1 cellular context compared by ENCODE assay signal in the genomic region with DNA sequence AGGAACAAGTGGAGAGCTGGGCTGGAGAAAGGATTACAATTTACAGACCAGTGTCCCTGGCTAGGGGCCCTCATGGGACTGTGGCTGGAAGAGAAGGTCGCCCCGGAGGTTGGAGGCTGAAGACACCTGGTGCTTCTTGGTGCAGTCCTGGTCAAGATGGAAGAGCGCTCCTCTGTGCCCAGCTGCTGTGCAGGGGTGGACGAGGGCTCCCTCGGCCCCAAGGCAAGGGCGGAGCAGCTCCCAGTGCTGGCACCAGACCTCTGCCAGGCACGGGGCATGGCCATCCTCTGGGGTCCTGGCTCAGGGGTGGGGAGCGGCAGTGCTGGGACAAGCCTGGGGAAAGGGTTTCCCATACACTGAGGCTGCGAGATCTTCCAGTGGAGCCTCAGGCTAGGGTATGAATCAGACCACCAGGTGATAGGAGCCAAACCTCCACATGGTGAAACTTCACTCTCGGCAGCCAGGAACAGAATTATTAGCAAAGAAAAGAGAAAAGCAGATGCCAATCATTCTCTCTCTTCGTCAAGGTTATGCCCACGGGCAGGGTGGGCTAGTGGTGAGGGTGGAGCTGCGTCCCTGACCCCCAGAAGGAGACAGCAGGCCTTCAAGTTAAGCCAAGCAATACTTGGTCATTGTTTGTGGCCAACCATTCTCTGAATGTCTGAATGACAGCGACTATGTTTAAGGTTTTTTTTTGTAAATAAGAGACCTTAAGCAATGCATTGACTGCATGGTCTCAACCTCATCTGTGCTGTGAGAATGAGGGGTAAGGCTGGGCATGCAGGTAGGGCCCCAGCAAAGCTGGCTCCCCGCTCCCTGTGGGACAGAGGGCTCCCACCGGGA.
TF ChIP-seq lines count a peak whose summit lies in the region.

No MANE protein-coding gene starts in this region.

TF ChIP-seq in K562, 482 proteins besides CTCF, POLR2A, EP300 and RAD21 (continues in another document):
- TF ChIP-seq YY1 (IDR thresholded peaks at IDR 0.05; ENCODE audit: borderline replicate concordance in 1 of 3, control insufficient read depth in 1 of 3, extremely low read depth in 1 of 3, insufficient read depth in 3 of 3, insufficient read length in 1 of 3, insufficient replicate concordance in 2 of 3, low read depth in 1 of 3, low read length in 2 of 3) = no peak
- TF ChIP-seq, protein P1, sequence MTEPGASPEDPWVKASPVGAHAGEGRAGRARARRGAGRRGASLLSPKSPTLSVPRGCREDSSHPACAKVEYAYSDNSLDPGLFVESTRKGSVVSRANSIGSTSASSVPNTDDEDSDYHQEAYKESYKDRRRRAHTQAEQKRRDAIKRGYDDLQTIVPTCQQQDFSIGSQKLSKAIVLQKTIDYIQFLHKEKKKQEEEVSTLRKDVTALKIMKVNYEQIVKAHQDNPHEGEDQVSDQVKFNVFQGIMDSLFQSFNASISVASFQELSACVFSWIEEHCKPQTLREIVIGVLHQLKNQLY (CRISPR knock-in tag; conservative IDR thresholded peaks at IDR 0.05) = no peak
- TF ChIP-seq, protein P2, sequence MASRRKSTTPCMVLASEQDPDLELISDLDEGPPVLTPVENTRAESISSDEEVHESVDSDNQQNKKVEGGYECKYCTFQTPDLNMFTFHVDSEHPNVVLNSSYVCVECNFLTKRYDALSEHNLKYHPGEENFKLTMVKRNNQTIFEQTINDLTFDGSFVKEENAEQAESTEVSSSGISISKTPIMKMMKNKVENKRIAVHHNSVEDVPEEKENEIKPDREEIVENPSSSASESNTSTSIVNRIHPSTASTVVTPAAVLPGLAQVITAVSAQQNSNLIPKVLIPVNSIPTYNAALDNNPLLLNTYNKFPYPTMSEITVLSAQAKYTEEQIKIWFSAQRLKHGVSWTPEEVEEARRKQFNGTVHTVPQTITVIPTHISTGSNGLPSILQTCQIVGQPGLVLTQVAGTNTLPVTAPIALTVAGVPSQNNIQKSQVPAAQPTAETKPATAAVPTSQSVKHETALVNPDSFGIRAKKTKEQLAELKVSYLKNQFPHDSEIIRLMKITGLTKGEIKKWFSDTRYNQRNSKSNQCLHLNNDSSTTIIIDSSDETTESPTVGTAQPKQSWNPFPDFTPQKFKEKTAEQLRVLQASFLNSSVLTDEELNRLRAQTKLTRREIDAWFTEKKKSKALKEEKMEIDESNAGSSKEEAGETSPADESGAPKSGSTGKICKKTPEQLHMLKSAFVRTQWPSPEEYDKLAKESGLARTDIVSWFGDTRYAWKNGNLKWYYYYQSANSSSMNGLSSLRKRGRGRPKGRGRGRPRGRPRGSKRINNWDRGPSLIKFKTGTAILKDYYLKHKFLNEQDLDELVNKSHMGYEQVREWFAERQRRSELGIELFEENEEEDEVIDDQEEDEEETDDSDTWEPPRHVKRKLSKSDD (conservative IDR thresholded peaks at IDR 0.05; ENCODE audit: low read length) = no peak
- TF ChIP-seq ZC3H8 (IDR thresholded peaks at IDR 0.05) = no peak
- no peak for TF ChIP-seq PTRF (tag; IDR thresholded peaks at IDR 0.05)
- TF ChIP-seq SRSF9 (IDR thresholded peaks at IDR 0.05; ENCODE audit: borderline replicate concordance, low read depth, low read length) = no peak
- no peak for TF ChIP-seq NUFIP1 (IDR thresholded peaks at IDR 0.05; ENCODE audit: partially characterized antibody)
- TF ChIP-seq GTF2E2 (tag; IDR thresholded peaks at IDR 0.05) = no peak
- no peak for TF ChIP-seq TOE1 (IDR thresholded peaks at IDR 0.05; ENCODE audit: borderline replicate concordance)
- no peak for TF ChIP-seq TOE1 (CRISPR knock-in tag; IDR thresholded peaks at IDR 0.05; ENCODE audit: borderline replicate concordance, low read depth)
- TF ChIP-seq ZNF561 (CRISPR knock-in tag; conservative IDR thresholded peaks at IDR 0.05) = no peak
- TF ChIP-seq NR2F6 (CRISPR knock-in tag; IDR thresholded peaks at IDR 0.05) = no peak
- TF ChIP-seq MYNN (IDR thresholded peaks at IDR 0.05) = no peak
- no peak for TF ChIP-seq MYNN (CRISPR knock-in tag; IDR thresholded peaks at IDR 0.05)
- TF ChIP-seq, protein P3, sequence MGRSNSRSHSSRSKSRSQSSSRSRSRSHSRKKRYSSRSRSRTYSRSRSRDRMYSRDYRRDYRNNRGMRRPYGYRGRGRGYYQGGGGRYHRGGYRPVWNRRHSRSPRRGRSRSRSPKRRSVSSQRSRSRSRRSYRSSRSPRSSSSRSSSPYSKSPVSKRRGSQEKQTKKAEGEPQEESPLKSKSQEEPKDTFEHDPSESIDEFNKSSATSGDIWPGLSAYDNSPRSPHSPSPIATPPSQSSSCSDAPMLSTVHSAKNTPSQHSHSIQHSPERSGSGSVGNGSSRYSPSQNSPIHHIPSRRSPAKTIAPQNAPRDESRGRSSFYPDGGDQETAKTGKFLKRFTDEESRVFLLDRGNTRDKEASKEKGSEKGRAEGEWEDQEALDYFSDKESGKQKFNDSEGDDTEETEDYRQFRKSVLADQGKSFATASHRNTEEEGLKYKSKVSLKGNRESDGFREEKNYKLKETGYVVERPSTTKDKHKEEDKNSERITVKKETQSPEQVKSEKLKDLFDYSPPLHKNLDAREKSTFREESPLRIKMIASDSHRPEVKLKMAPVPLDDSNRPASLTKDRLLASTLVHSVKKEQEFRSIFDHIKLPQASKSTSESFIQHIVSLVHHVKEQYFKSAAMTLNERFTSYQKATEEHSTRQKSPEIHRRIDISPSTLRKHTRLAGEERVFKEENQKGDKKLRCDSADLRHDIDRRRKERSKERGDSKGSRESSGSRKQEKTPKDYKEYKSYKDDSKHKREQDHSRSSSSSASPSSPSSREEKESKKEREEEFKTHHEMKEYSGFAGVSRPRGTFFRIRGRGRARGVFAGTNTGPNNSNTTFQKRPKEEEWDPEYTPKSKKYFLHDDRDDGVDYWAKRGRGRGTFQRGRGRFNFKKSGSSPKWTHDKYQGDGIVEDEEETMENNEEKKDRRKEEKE (IDR thresholded peaks at IDR 0.05; ENCODE audit: borderline replicate concordance in 1 of 2, control insufficient read depth in 1 of 2, low read depth in 2 of 2, low read length in 1 of 2) = no peak
- TF ChIP-seq, protein P4, sequence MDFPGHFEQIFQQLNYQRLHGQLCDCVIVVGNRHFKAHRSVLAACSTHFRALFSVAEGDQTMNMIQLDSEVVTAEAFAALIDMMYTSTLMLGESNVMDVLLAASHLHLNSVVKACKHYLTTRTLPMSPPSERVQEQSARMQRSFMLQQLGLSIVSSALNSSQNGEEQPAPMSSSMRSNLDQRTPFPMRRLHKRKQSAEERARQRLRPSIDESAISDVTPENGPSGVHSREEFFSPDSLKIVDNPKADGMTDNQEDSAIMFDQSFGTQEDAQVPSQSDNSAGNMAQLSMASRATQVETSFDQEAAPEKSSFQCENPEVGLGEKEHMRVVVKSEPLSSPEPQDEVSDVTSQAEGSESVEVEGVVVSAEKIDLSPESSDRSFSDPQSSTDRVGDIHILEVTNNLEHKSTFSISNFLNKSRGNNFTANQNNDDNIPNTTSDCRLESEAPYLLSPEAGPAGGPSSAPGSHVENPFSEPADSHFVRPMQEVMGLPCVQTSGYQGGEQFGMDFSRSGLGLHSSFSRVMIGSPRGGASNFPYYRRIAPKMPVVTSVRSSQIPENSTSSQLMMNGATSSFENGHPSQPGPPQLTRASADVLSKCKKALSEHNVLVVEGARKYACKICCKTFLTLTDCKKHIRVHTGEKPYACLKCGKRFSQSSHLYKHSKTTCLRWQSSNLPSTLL (IDR thresholded peaks at IDR 0.05) = no peak
- TF ChIP-seq U2AF2 (optimal IDR thresholded peaks at IDR 0.05; ENCODE audit: low read depth, low read length) = no peak
- TF ChIP-seq NRF1 (conservative IDR thresholded peaks at IDR 0.05 in 1 of 2, IDR thresholded peaks at IDR 0.05 in 1 of 2) = no peak
- no peak for TF ChIP-seq POLR2AphosphoS2 (IDR thresholded peaks at IDR 0.05; ENCODE audit: low read length)
- TF ChIP-seq ESRRA (IDR thresholded peaks at IDR 0.05; ENCODE audit: borderline replicate concordance, low read depth) = no peak
- TF ChIP-seq XRCC5 (IDR thresholded peaks at IDR 0.05; ENCODE audit: low read depth, low read length) = no peak
- TF ChIP-seq RBM15 (IDR thresholded peaks at IDR 0.05; ENCODE audit: insufficient read depth, low read length) = no peak
- TF ChIP-seq MED1 (CRISPR knock-in tag; IDR thresholded peaks at IDR 0.05; ENCODE audit: borderline replicate concordance) = no peak
- no peak for TF ChIP-seq ZNF431 (CRISPR knock-in tag; IDR thresholded peaks at IDR 0.05)
- no peak for TF ChIP-seq ZNF140 (CRISPR knock-in tag; IDR thresholded peaks at IDR 0.05)
- no peak for TF ChIP-seq POLR2B (IDR thresholded peaks at IDR 0.05; ENCODE audit: low read depth, partially characterized antibody)
- TF ChIP-seq HDAC8 (tag; IDR thresholded peaks at IDR 0.05) = no peak
- no peak for TF ChIP-seq ZNF76 (CRISPR knock-in tag; IDR thresholded peaks at IDR 0.05; ENCODE audit: borderline replicate concordance)
- TF ChIP-seq ZNF274 (IDR thresholded peaks at IDR 0.05; ENCODE audit: borderline replicate concordance, low read depth, low read length) = no peak
- no peak for TF ChIP-seq HMG20A (CRISPR knock-in tag; conservative IDR thresholded peaks at IDR 0.05)
- TF ChIP-seq, protein P5, sequence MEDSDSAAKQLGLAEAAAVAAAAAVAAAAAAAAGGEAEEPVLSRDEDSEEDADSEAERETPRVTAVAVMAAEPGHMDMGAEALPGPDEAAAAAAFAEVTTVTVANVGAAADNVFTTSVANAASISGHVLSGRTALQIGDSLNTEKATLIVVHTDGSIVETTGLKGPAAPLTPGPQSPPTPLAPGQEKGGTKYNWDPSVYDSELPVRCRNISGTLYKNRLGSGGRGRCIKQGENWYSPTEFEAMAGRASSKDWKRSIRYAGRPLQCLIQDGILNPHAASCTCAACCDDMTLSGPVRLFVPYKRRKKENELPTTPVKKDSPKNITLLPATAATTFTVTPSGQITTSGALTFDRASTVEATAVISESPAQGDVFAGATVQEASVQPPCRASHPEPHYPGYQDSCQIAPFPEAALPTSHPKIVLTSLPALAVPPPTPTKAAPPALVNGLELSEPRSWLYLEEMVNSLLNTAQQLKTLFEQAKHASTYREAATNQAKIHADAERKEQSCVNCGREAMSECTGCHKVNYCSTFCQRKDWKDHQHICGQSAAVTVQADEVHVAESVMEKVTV (CRISPR knock-in tag; IDR thresholded peaks at IDR 0.05) = no peak
- no peak for TF ChIP-seq ZNF134 (CRISPR knock-in tag; conservative IDR thresholded peaks at IDR 0.05)
- peak; percentile 46; the same call in 1 of the 2 replicates for TF ChIP-seq STAG1 (CRISPR knock-in tag; IDR thresholded peaks at IDR 0.05; ENCODE audit: borderline replicate concordance)
- no peak for TF ChIP-seq SNIP1 (IDR thresholded peaks at IDR 0.05; ENCODE audit: low read depth)
- TF ChIP-seq PPARD (CRISPR knock-in tag; IDR thresholded peaks at IDR 0.05) = peak; percentile 59; the same call in 1 of the 2 replicates
- no peak for TF ChIP-seq ZKSCAN3 (CRISPR knock-in tag; IDR thresholded peaks at IDR 0.05)
- 0 out of 2 replicates have a peak, but pooled peaks have one; percentile 37 for TF ChIP-seq NFXL1 (CRISPR knock-in tag; IDR thresholded peaks at IDR 0.05)
- no peak for TF ChIP-seq ZNF75A (CRISPR knock-in tag; IDR thresholded peaks at IDR 0.05)
- TF ChIP-seq ZSCAN29 (IDR thresholded peaks at IDR 0.05) = no peak
- TF ChIP-seq, protein P6, sequence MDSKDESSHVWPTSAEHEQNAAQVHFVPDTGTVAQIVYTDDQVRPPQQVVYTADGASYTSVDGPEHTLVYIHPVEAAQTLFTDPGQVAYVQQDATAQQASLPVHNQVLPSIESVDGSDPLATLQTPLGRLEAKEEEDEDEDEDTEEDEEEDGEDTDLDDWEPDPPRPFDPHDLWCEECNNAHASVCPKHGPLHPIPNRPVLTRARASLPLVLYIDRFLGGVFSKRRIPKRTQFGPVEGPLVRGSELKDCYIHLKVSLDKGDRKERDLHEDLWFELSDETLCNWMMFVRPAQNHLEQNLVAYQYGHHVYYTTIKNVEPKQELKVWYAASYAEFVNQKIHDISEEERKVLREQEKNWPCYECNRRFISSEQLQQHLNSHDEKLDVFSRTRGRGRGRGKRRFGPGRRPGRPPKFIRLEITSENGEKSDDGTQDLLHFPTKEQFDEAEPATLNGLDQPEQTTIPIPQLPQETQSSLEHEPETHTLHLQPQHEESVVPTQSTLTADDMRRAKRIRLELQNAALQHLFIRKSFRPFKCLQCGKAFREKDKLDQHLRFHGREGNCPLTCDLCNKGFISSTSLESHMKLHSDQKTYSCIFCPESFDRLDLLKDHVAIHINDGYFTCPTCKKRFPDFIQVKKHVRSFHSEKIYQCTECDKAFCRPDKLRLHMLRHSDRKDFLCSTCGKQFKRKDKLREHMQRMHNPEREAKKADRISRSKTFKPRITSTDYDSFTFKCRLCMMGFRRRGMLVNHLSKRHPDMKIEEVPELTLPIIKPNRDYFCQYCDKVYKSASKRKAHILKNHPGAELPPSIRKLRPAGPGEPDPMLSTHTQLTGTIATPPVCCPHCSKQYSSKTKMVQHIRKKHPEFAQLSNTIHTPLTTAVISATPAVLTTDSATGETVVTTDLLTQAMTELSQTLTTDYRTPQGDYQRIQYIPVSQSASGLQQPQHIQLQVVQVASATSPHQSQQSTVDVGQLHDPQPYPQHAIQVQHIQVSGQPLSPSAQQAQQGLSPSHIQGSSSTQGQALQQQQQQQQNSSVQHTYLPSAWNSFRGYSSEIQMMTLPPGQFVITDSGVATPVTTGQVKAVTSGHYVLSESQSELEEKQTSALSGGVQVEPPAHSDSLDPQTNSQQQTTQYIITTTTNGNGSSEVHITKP (IDR thresholded peaks at IDR 0.05; ENCODE audit: partially characterized antibody) = no peak
- TF ChIP-seq IFI16 (CRISPR knock-in tag; IDR thresholded peaks at IDR 0.05) = no peak
- TF ChIP-seq ZBTB17 (CRISPR knock-in tag; IDR thresholded peaks at IDR 0.05) = 0 out of 2 replicates have a peak, but pooled peaks have one; percentile 14
- TF ChIP-seq THRAP3 (IDR thresholded peaks at IDR 0.05; ENCODE audit: borderline replicate concordance) = no peak
- TF ChIP-seq EGR1 (conservative IDR thresholded peaks at IDR 0.05) = no peak
- TF ChIP-seq, protein P7, sequence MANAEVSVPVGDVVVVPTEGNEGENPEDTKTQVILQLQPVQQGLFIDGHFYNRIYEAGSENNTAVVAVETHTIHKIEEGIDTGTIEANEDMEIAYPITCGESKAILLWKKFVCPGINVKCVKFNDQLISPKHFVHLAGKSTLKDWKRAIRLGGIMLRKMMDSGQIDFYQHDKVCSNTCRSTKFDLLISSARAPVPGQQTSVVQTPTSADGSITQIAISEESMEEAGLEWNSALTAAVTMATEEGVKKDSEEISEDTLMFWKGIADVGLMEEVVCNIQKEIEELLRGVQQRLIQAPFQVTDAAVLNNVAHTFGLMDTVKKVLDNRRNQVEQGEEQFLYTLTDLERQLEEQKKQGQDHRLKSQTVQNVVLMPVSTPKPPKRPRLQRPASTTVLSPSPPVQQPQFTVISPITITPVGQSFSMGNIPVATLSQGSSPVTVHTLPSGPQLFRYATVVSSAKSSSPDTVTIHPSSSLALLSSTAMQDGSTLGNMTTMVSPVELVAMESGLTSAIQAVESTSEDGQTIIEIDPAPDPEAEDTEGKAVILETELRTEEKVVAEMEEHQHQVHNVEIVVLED (CRISPR knock-in tag; IDR thresholded peaks at IDR 0.05) = no peak
- TF ChIP-seq, protein P8, sequence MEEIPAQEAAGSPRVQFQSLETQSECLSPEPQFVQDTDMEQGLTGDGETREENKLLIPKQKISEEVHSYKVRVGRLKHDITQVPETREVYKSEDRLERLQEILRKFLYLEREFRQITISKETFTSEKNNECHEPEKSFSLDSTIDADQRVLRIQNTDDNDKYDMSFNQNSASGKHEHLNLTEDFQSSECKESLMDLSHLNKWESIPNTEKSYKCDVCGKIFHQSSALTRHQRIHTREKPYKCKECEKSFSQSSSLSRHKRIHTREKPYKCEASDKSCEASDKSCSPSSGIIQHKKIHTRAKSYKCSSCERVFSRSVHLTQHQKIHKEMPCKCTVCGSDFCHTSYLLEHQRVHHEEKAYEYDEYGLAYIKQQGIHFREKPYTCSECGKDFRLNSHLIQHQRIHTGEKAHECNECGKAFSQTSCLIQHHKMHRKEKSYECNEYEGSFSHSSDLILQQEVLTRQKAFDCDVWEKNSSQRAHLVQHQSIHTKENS (CRISPR knock-in tag; IDR thresholded peaks at IDR 0.05) = no peak
- no peak for TF ChIP-seq ILK (tag; IDR thresholded peaks at IDR 0.05; ENCODE audit: borderline replicate concordance, low read depth)
- no peak for TF ChIP-seq ZNF445 (CRISPR knock-in tag; IDR thresholded peaks at IDR 0.05; ENCODE audit: low read depth)
